9 cellular contexts compared by ENCODE assay signal in genomic region chr5:7437836-7438235, GRCh38. TPM values are rescaled to one million over a fixed set of nuclear protein-coding genes. Genes with fewer than 3 reads are reported as not detected.
"Had no signal": no experiment of that assay in that cellular context is flagged by ENCODE, and none has a peak within 500 bp of the region (broad histone marks: within the 10 kb centered on the region; RNA-seq: fewer than 3 reads in every experiment).

No MANE protein-coding gene starts in this region.

- H3K27ac Mint-ChIP-seq: GM23338 had no signal

- H3K4me2 ChIP-seq: GM23338 had no signal

- H2AFZ ChIP-seq: GM23338 had no signal

- ATAC-seq: GM23338, K562 had no signal

- H3K4me3 Mint-ChIP-seq: GM23338, H9 had no signal

- H3K4me3 ChIP-seq: GM23338, K562 had no signal

- FAIRE-seq: H1, H54, HTR-8/SVneo, K562 had no signal

- H3K9me3 Mint-ChIP-seq: GM23338, H9 had no signal

- DNase-seq: H9, HCEC 1CT, IMR-90 had no signal

RNA-seq across cellular contexts. Expression of gene ADCY2, which starts 41.9 kb away (rescaled TPM):
- total RNA-seq: HT-29, IMR-90 had no signal
